ENCODE assay signal across 14 cellular contexts in the genomic region with DNA sequence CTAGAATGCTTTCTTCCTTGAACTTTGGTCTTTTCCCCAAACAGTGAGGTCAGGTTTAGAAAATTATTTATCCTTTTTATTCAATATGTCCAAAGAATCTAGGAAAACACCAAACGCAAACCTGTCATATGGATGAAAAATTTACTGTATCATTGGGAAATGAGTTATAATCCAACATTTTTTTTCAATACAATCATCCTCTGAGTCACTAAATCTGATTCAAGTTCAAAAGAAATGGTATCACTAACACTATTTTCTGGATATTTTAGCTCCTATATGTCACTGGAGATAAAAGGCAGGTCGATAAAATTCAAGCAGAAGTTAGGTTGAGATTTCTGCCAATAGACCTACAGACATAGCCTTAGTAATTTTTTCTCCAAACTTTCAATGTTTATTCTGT.
DNase-seq lines count a peak whose midpoint lies in the region; ATAC-seq and TF ChIP-seq lines count a peak whose summit lies in the region.
"Had no signal": no experiment of that assay in that cellular context is flagged by ENCODE, and none has a peak within 500 bp of the region (broad histone marks: within the 10 kb centered on the region; RNA-seq: fewer than 3 reads in every experiment).

No MANE protein-coding gene starts in this region.

- DNase-seq in A172 (ENCODE audit: low spot score) (peak; percentile 4), HS-27A (ENCODE audit: low read depth) (peak; percentile 9), fibroblast of mammary gland (ENCODE audit: low read depth) (peak; percentile 42), NCI-H748 treated with DMSO at 0.1 percent for 48 hours (lab: John Stamatoyannopoulos, UW) (no peak), SW 1271 (lab: John Stamatoyannopoulos, UW) (no peak), activated gamma-delta T cell (lab: John Stamatoyannopoulos, UW) (no peak)
- DNase-seq: ACHN; C1 segment of cervical spinal cord; CD4-positive, alpha-beta T cell; DMS79; GDM1 had no signal

- no peak for ATAC-seq in SK-N-SH treated with all-trans-retinoic acid at 6 μM for 48 hours
- ATAC-seq in HG03565 (IDR thresholded peaks at IDR 0.05; ENCODE audit: unreplicated experiment) = no peak
- ATAC-seq: K562 had no signal

- no peak for TF ChIP-seq CTCF in fibroblast of mammary gland (conservative IDR thresholded peaks at IDR 0.05; ENCODE audit: control insufficient read depth, insufficient read depth, low read depth, low read length)

- H3K4me3 ChIP-seq in fibroblast of mammary gland (ENCODE audit: control insufficient read depth, low read depth, low read length) = no peak overlapping the region
- H3K4me3 ChIP-seq: K562 had no signal

TF ChIP-seq in SK-N-SH treated with all-trans-retinoic acid at 6 μM for 48 hours, 23 proteins besides CTCF, POLR2A, EP300 and RAD21:
- TF ChIP-seq TSHZ2 (CRISPR knock-in tag; IDR thresholded peaks at IDR 0.05) = no peak
- TF ChIP-seq ZNF70 (CRISPR knock-in tag; IDR thresholded peaks at IDR 0.05) = no peak
- TF ChIP-seq, protein P1, sequence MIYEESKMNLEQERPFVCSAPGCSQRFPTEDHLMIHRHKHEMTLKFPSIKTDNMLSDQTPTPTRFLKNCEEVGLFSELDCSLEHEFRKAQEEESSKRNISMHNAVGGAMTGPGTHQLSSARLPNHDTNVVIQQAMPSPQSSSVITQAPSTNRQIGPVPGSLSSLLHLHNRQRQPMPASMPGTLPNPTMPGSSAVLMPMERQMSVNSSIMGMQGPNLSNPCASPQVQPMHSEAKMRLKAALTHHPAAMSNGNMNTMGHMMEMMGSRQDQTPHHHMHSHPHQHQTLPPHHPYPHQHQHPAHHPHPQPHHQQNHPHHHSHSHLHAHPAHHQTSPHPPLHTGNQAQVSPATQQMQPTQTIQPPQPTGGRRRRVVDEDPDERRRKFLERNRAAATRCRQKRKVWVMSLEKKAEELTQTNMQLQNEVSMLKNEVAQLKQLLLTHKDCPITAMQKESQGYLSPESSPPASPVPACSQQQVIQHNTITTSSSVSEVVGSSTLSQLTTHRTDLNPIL (CRISPR knock-in tag; IDR thresholded peaks at IDR 0.05; ENCODE audit: low read depth) = no peak
- no peak for TF ChIP-seq SNAI2 (CRISPR knock-in tag; IDR thresholded peaks at IDR 0.05)
- TF ChIP-seq ZNF565 (CRISPR knock-in tag; conservative IDR thresholded peaks at IDR 0.05; ENCODE audit: low read depth) = no peak
- no peak for TF ChIP-seq OSR1 (CRISPR knock-in tag; IDR thresholded peaks at IDR 0.05)
- 0 out of 2 replicates have a peak, but pooled peaks have one; percentile 52 for TF ChIP-seq ISL1 (CRISPR knock-in tag; IDR thresholded peaks at IDR 0.05)
- no peak for TF ChIP-seq GLIS3 (CRISPR knock-in tag; IDR thresholded peaks at IDR 0.05)
TF ChIP-seq in SK-N-SH treated with all-trans-retinoic acid at 6 μM for 48 hours: peak in this region for 1.

Comparison
In these comparisons a context has a peak if more than half of its experiments do, and no peak if none do; other contexts are left out.
1. DNase-seq: peak in A172 (single experiment), HS-27A (single experiment) and fibroblast of mammary gland (single experiment); none in NCI-H748 treated with DMSO at 0.1 percent for 48 hours (single experiment), SW 1271 (0 of 2) and activated gamma-delta T cell (single experiment).